ENCODE assay signal across 25 cellular contexts in the genomic region with DNA sequence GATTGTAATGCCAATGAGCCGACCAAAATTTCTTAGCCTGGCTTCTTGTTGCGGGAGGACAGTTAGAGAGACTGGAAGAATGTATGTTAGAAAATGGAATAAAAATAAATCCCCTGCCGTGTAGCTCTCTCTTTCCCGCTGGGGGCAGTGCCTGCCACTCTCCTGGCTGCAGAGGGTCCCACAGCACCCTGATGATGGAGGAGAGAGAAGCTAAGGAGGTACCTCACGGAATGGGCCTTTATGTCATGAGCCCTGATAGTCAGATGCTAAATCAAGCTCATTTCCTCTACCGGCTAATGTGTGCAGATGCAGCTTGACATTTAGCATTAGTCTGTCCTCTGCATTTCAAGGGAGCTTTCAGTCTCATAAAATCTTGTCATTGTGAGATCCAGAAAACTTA.
DNase-seq lines count a peak whose midpoint lies in the region; ATAC-seq and TF ChIP-seq lines count a peak whose summit lies in the region.
"Had no signal": no experiment of that assay in that cellular context is flagged by ENCODE, and none has a peak within 500 bp of the region (broad histone marks: within the 10 kb centered on the region; RNA-seq: fewer than 3 reads in every experiment).

No MANE protein-coding gene starts in this region.

- H3K4me3 ChIP-seq in retinal pigment epithelial cell (ENCODE audit: low read length): no peak overlapping the region
- H3K4me3 ChIP-seq: colonic mucosa, heart left ventricle, psoas muscle, SJCRH30, thyroid gland had no signal

- no peak overlapping the region for H3K27ac Mint-ChIP-seq in WTC11
- no peak overlapping the region for H3K27ac Mint-ChIP-seq in natural killer cell
- H3K27ac Mint-ChIP-seq: activated CD8-positive, alpha-beta memory T cell treated with anti-CD3 and anti-CD28 coated beads, Interleukin-2, amount 10 ng/mL, durations not matched to agents 7 days and 5 days; activated naive CD4-positive, alpha-beta T cell treated with anti-CD3 and anti-CD28 coated beads for 36 hours; B cell; CD8-positive, alpha-beta T cell; effector memory CD8-positive, alpha-beta T cell had no signal

- H3K4me1 Mint-ChIP-seq in WTC11 (peaks cover 24% of the 10 kb centered on the region), natural killer cell (no peaks in the 10 kb centered on the region)
- H3K4me1 Mint-ChIP-seq: activated CD8-positive, alpha-beta memory T cell treated with anti-CD3 and anti-CD28 coated beads, Interleukin-2, amount 10 ng/mL, durations not matched to agents 7 days and 5 days; B cell had no signal

- TF ChIP-seq CTCF in WTC11 (IDR thresholded peaks at IDR 0.05) (no peak), retinal pigment epithelial cell (conservative IDR thresholded peaks at IDR 0.05; ENCODE audit: low read depth, low read length) (peak; percentile 11), natural killer cell (IDR thresholded peaks at IDR 0.05) (no peak)

- CTCF ChIA-PET in WTC11 (lab: Charles Lee): interaction anchor here (0.5 to 2.1 kb wide), 15 partner anchors 9 to 1098 kb away, joined by 3 to 18 read pairs (median 4); a partner anchor contains a TSS

- H3K36me3 Mint-ChIP-seq in WTC11: peaks cover 2% of the 10 kb centered on the region; the same call in 1 of the 2 replicates
- no peaks in the 10 kb centered on the region for H3K36me3 Mint-ChIP-seq in natural killer cell
- H3K36me3 Mint-ChIP-seq: activated CD8-positive, alpha-beta memory T cell treated with anti-CD3 and anti-CD28 coated beads, Interleukin-2, amount 10 ng/mL, durations not matched to agents 7 days and 5 days had no signal

- peaks cover 19% of the 10 kb centered on the region for H3K9me3 Mint-ChIP-seq in WTC11
- no peaks in the 10 kb centered on the region for H3K9me3 Mint-ChIP-seq in natural killer cell
- H3K9me3 Mint-ChIP-seq: activated naive CD4-positive, alpha-beta T cell treated with anti-CD3 and anti-CD28 coated beads for 36 hours; CD8-positive, alpha-beta T cell; effector memory CD8-positive, alpha-beta T cell; stimulated activated naive CD8-positive, alpha-beta T cell treated with anti-CD3 and anti-CD28 coated beads, Interleukin-15, amount 100 ng/mL, for 72 hours had no signal

- H3K27me3 Mint-ChIP-seq in WTC11 (ENCODE audit: low read depth) (peaks cover 4% of the 10 kb centered on the region; the same call in 1 of the 2 replicates), natural killer cell (ENCODE audit: low read depth in 2 of 2) (peaks cover 0 to 2% of the 10 kb centered on the region in 2 donors)
- H3K27me3 Mint-ChIP-seq: activated CD8-positive, alpha-beta memory T cell treated with anti-CD3 and anti-CD28 coated beads, Interleukin-2, amount 10 ng/mL, durations not matched to agents 7 days and 5 days; B cell; effector memory CD8-positive, alpha-beta T cell; stimulated activated naive CD8-positive, alpha-beta T cell treated with anti-CD3 and anti-CD28 coated beads, Interleukin-15, amount 100 ng/mL, for 72 hours had no signal

- DNase-seq in DMS 273 (lab: John Stamatoyannopoulos, UW; ENCODE audit: unreplicated experiment) (peak; percentile 76), DMS 273 treated with DMSO at 0.1 percent for 48 hours (lab: John Stamatoyannopoulos, UW) (no peak), WTC11 (ENCODE audit: low spot score) (no peak), iPS-NIHi11 (ENCODE audit: low spot score) (peak; percentile 29), retinal pigment epithelial cell (ENCODE audit: low read depth) (no peak), NCI-H2107 treated with DMSO at 0.1 percent for 48 hours (lab: John Stamatoyannopoulos, UW; ENCODE audit: unreplicated experiment) (no peak), natural killer cell (no peak)
- DNase-seq: activated CD8-positive, alpha-beta memory T cell treated with anti-CD3 and anti-CD28 coated beads, Interleukin-2, amount 10 ng/mL, durations not matched to agents 7 days and 5 days; activated naive CD4-positive, alpha-beta T cell treated with anti-CD3 and anti-CD28 coated beads for 36 hours; CD8-positive, alpha-beta T cell; colonic mucosa; DMS153; effector memory CD8-positive, alpha-beta T cell; foreskin keratinocyte; heart left ventricle; left cardiac atrium; mammary epithelial cell; NCI-H187; psoas muscle; SJCRH30; stimulated activated naive CD8-positive, alpha-beta T cell treated with anti-CD3 and anti-CD28 coated beads, Interleukin-15, amount 100 ng/mL, for 72 hours; thyroid gland had no signal

- ATAC-seq in WTC11: peak; percentile 91
- ATAC-seq in natural killer cell: no peak
- no peak for ATAC-seq in GM21528 (IDR thresholded peaks at IDR 0.05; ENCODE audit: low FRiP score, unreplicated experiment)
- ATAC-seq: activated CD8-positive, alpha-beta memory T cell treated with anti-CD3 and anti-CD28 coated beads, Interleukin-2, amount 10 ng/mL, durations not matched to agents 7 days and 5 days; CD8-positive, alpha-beta T cell; effector memory CD8-positive, alpha-beta T cell; foreskin keratinocyte; HCT116; heart left ventricle; left cardiac atrium; psoas muscle; stimulated activated naive CD8-positive, alpha-beta T cell treated with anti-CD3 and anti-CD28 coated beads, Interleukin-15, amount 100 ng/mL, for 72 hours had no signal

- intact Hi-C loops in natural killer cell (cut with micrococcal nuclease): no loop called here

- H3K4me3 Mint-ChIP-seq in WTC11 (no peak overlapping the region; the same call in 1 of the 2 replicates), natural killer cell (no peak overlapping the region)
- H3K4me3 Mint-ChIP-seq: activated CD8-positive, alpha-beta memory T cell treated with anti-CD3 and anti-CD28 coated beads, Interleukin-2, amount 10 ng/mL, durations not matched to agents 7 days and 5 days; activated naive CD4-positive, alpha-beta T cell treated with anti-CD3 and anti-CD28 coated beads for 36 hours; B cell; CD8-positive, alpha-beta T cell; effector memory CD8-positive, alpha-beta T cell; stimulated activated naive CD8-positive, alpha-beta T cell treated with anti-CD3 and anti-CD28 coated beads, Interleukin-15, amount 100 ng/mL, for 72 hours had no signal

- POLR2A ChIA-PET in WTC11 (lab: Charles Lee): no interaction called here

TF ChIP-seq in WTC11, 78 proteins besides CTCF, POLR2A, EP300 and RAD21:
- TF ChIP-seq ZNF232 (CRISPR knock-in tag; IDR thresholded peaks at IDR 0.05): no peak
- TF ChIP-seq ZNF423 (CRISPR knock-in tag; IDR thresholded peaks at IDR 0.05): peak; percentile 90

Comparison
In these comparisons a context has a peak if more than half of its experiments do, and no peak if none do; other contexts are left out.
1. DNase-seq: peak in DMS 273 (single experiment) and iPS-NIHi11 (single experiment); none in DMS 273 treated with DMSO at 0.1 percent for 48 hours (single experiment), WTC11 (single experiment), retinal pigment epithelial cell (single experiment), NCI-H2107 treated with DMSO at 0.1 percent for 48 hours (single experiment) and natural killer cell (single experiment).